Comparison of ENCODE assay signal across 19 cellular contexts in the genomic region with DNA sequence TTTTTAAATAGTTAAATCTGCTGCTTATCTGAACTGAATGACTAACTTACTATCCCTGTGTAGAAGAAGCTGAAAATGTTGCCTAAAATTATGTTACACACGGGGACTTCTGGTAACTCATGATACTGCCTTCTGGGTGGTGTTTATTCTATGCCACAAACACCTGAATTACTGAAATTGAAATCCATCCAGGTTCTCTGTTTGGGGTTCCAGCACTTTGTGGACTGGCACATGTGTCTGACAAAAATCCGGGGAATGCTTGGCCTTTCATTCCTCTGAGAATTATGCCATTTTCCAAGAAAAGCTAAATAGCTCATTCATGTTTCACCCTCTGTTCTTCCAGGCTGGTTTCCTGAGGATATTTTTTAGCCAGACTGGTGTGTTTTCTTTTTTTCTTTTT. TPM values are rescaled to one million over a fixed set of nuclear protein-coding genes. Genes with fewer than 3 reads are reported as not detected.
"Had no signal": no experiment of that assay in that cellular context is flagged by ENCODE, and none has a peak within 500 bp of the region (broad histone marks: within the 10 kb centered on the region; RNA-seq: fewer than 3 reads in every experiment).

No MANE protein-coding gene starts in this region.

- DNase-seq: activated CD4-positive, alpha-beta memory T cell treated with anti-CD3 and anti-CD28 coated beads, Interleukin-2, amount 10 ng/mL, durations not matched to agents 7 days and 5 days; activated CD4-positive, alpha-beta T cell treated with anti-CD3 and anti-CD28 coated beads for 48 hours; activated effector memory CD4-positive, alpha-beta T cell treated with Interleukin-2 at 50 U/mL for 16 hours; activated naive CD4-positive, alpha-beta T cell treated with anti-CD3 and anti-CD28 coated beads for 36 hours; activated naive CD8-positive, alpha-beta T cell treated with anti-CD3 and anti-CD28 coated beads, Interleukin-2, amount 10 ng/mL, durations not matched to agents 7 days and 5 days; activated T-cell treated with anti-CD3 and anti-CD28 coated beads, Interleukin-2, amount 50 U/mL, for 72 hours; anterior cingulate cortex; cerebellar nuclear complex; effector CD8-positive, alpha-beta T cell; hippocampal formation; left cardiac atrium; stimulated activated CD4-positive, alpha-beta T cell treated with anti-CD3 and anti-CD28 coated beads, Interleukin-15, amount 100 ng/mL, for 24 hours; stomach; transverse colon; uterus had no signal

RNA-seq across cellular contexts. Expression of a gene that starts 59.5 kb away (rescaled TPM):
- total RNA-seq: activated CD4-positive, alpha-beta memory T cell treated with anti-CD3 and anti-CD28 coated beads, Interleukin-2, amount 10 ng/mL, durations not matched to agents 7 days and 5 days; activated naive CD4-positive, alpha-beta T cell treated with anti-CD3 and anti-CD28 coated beads for 36 hours; activated naive CD8-positive, alpha-beta T cell treated with anti-CD3 and anti-CD28 coated beads, Interleukin-2, amount 10 ng/mL, durations not matched to agents 7 days and 5 days; activated T-cell treated with anti-CD3 and anti-CD28 coated beads, Interleukin-2, amount 50 U/mL, for 72 hours; liver; sciatic nerve; smooth muscle cell; T-helper 2 cell treated with Interferon-gamma antibody and Interleukin-4, amounts not matched to agents 100 ng/mL and 5 ng/mL, for 36 hours had no signal
